In genomic region chr5:172496671-172497371, GRCh38 we compare ENCODE assay signal across 13 cellular contexts. TPM values are rescaled to one million over a fixed set of nuclear protein-coding genes. Genes with fewer than 3 reads are reported as not detected.
DNase-seq lines count a peak whose midpoint lies in the region; ATAC-seq and TF ChIP-seq lines count a peak whose summit lies in the region.
"Had no signal": no experiment of that assay in that cellular context is flagged by ENCODE, and none has a peak within 500 bp of the region (broad histone marks: within the 10 kb centered on the region; RNA-seq: fewer than 3 reads in every experiment).

No MANE protein-coding gene starts in this region.

- H3K36me3 ChIP-seq in sigmoid colon = no peaks in the 10 kb centered on the region
- H3K36me3 ChIP-seq: neutrophil had no signal

- WGBS in sigmoid colon, 2 donors = 64 to 70% methylated on average over 12 of the region's 12 CpGs

- no peaks in the 10 kb centered on the region for H3K9me3 ChIP-seq in sigmoid colon
- H3K9me3 ChIP-seq: neutrophil had no signal

- peaks cover 0 to 5% (median 0%) of the 10 kb centered on the region in 9 donors for H3K9me3 Mint-ChIP-seq in naive thymus-derived CD8-positive, alpha-beta T cell

- ATAC-seq in GM21526 (IDR thresholded peaks at IDR 0.05; ENCODE audit: low FRiP score, unreplicated experiment) (no peak), HG03095 (IDR thresholded peaks at IDR 0.05; ENCODE audit: unreplicated experiment) (no peak)
- no peak for ATAC-seq in naive thymus-derived CD8-positive, alpha-beta T cell
- ATAC-seq: activated T-cell treated with anti-CD3 and anti-CD28 coated beads, Interleukin-2, amount 50 U/mL, for 4 hours had no signal

- no peak overlapping the region for H3K27ac Mint-ChIP-seq in naive thymus-derived CD8-positive, alpha-beta T cell

- no peak for TF ChIP-seq POLR2A in sigmoid colon (IDR thresholded peaks at IDR 0.05)

- H3K27ac ChIP-seq in sigmoid colon = peak overlapping the region in 3 of 4 donors; percentile 13 to 57 (median 29)
- H3K27ac ChIP-seq: neutrophil had no signal

- peaks cover 0 to 7% (median 1%) of the 10 kb centered on the region in 5 donors for H3K27me3 Mint-ChIP-seq in naive thymus-derived CD8-positive, alpha-beta T cell

- POLR2A ChIA-PET in naive thymus-derived CD8-positive, alpha-beta T cell (lab: Charles Lee) = no interaction called here

- H3K4me3 ChIP-seq in sigmoid colon = no peak overlapping the region

- intact Hi-C loops in cardiac septum (cut with DNase I) (loop anchor here (5.0 kb wide), 1 partner anchor 145 kb away; the partner anchor contains the start of gene NEURL1B), sigmoid colon (cut with DNase I) (no loop called here)

- H3K27me3 ChIP-seq in sigmoid colon = no peaks in the 10 kb centered on the region
- H3K27me3 ChIP-seq: neutrophil had no signal

- no peak for TF ChIP-seq CTCF in GM13976 (IDR thresholded peaks at IDR 0.05; ENCODE audit: borderline replicate concordance, control extremely low read depth, extremely low read depth, insufficient read depth, missing control alignments)
- TF ChIP-seq CTCF in sigmoid colon (IDR thresholded peaks at IDR 0.05) = no peak

- DNase-seq in GM13976 (ENCODE audit: low spot score) (peak; percentile 14), anterior cingulate cortex (lab: John Stamatoyannopoulos, UW) (peak in 31 of 58 donors; percentile 5 to 84 (median 27)), cardiac septum (ENCODE audit: low spot score) (peak; percentile 82), sigmoid colon (peak; percentile 72), epidermal melanocyte (ENCODE audit: insufficient read length, low spot score) (no peak)
- no peak for DNase-seq in naive thymus-derived CD8-positive, alpha-beta T cell
- DNase-seq: activated T-cell treated with anti-CD3 and anti-CD28 coated beads, Interleukin-2, amount 50 U/mL, for 4 hours; DMS53; foreskin melanocyte; NCI-H1092 had no signal

- peaks cover 0 to 10% (median 7%) of the 10 kb centered on the region in 4 donors for H3K4me1 ChIP-seq in sigmoid colon

- no peaks in the 10 kb centered on the region for H3K4me1 Mint-ChIP-seq in naive thymus-derived CD8-positive, alpha-beta T cell

- TF ChIP-seq EP300 in sigmoid colon (IDR thresholded peaks at IDR 0.05) = no peak

- in situ Hi-C loops in GM13976 (cut with MboI; ENCODE audit: low sequenced_read_pairs, unreplicated experiment) = no loop called here

- H3K4me3 Mint-ChIP-seq in naive thymus-derived CD8-positive, alpha-beta T cell = no peak overlapping the region
- H3K4me3 Mint-ChIP-seq: activated T-cell treated with anti-CD3 and anti-CD28 coated beads, Interleukin-2, amount 50 U/mL, for 4 hours had no signal

- peaks cover 0 to 2% (median 0%) of the 10 kb centered on the region in 3 donors for H3K36me3 Mint-ChIP-seq in naive thymus-derived CD8-positive, alpha-beta T cell

RNA-seq across cellular contexts. Expression of gene SH3PXD2B, which starts 42.5 kb away (rescaled TPM):
- 5.1 TPM for total RNA-seq in cardiac septum
- 10 to 100 TPM; 19.3 to 45.7 (median 20.9) TPM for total RNA-seq in sigmoid colon
- 1 to 10 TPM; 3.6 to 9.2 (median 3.9) TPM for polyA plus RNA-seq in sigmoid colon
- total RNA-seq in naive thymus-derived CD8-positive, alpha-beta T cell = under 1 TPM; 0.47 to 0.55 TPM
- polyA plus RNA-seq in naive thymus-derived CD8-positive, alpha-beta T cell = under 1 TPM in 2 of 3 donors, not detected in 1; 0.09 to 0.10 TPM

Comparison
In these comparisons a context has a peak if more than half of its experiments do, and no peak if none do; other contexts are left out.
1. DNase-seq: peak in GM13976 (single experiment), anterior cingulate cortex (31 of 58), cardiac septum (single experiment) and sigmoid colon (single experiment); none in epidermal melanocyte (single experiment) and naive thymus-derived CD8-positive, alpha-beta T cell (0 of 10).